9 cellular contexts compared by ENCODE assay signal in genomic region chr1:155307247-155307740, GRCh38. TPM values are rescaled to one million over a fixed set of nuclear protein-coding genes. Genes with fewer than 3 reads are reported as not detected.
DNase-seq lines count a peak whose midpoint lies in the region; ATAC-seq, FAIRE-seq and TF ChIP-seq lines count a peak whose summit lies in the region.
"Had no signal": no experiment of that assay in that cellular context is flagged by ENCODE, and none has a peak within 500 bp of the region (broad histone marks: within the 10 kb centered on the region; RNA-seq: fewer than 3 reads in every experiment).

No MANE protein-coding gene starts in this region.

- H3K4me1 Mint-ChIP-seq in stimulated activated naive B cell treated with anti-CD40 and anti-IgM and Interleukin-4, amounts not matched to agents 10 μg/mL and 1 μg/mL and 100 μg/mL, for 72 hours = peaks cover 17 to 27% of the 10 kb centered on the region in 2 donors

- peak overlapping the region in 1 of 2 donors; percentile 94 for H3K4me3 Mint-ChIP-seq in stimulated activated naive B cell treated with anti-CD40 and anti-IgM and Interleukin-4, amounts not matched to agents 10 μg/mL and 1 μg/mL and 100 μg/mL, for 72 hours

- peak overlapping the region; percentile 47 for H3K27ac Mint-ChIP-seq in stimulated activated naive B cell treated with anti-CD40 and anti-IgM and Interleukin-4, amounts not matched to agents 10 μg/mL and 1 μg/mL and 100 μg/mL, for 72 hours

- H3K36me3 Mint-ChIP-seq in stimulated activated naive B cell treated with anti-CD40 and anti-IgM and Interleukin-4, amounts not matched to agents 10 μg/mL and 1 μg/mL and 100 μg/mL, for 72 hours = peaks cover 22 to 27% of the 10 kb centered on the region in 2 donors

- H3K9me3 Mint-ChIP-seq in stimulated activated naive B cell treated with anti-CD40 and anti-IgM and Interleukin-4, amounts not matched to agents 10 μg/mL and 1 μg/mL and 100 μg/mL, for 72 hours = no peaks in the 10 kb centered on the region

- peak; percentile 52 for DNase-seq in AG10803 (ENCODE audit: low read depth)
- no peak for DNase-seq in GM13977 (ENCODE audit: low spot score)
- peak; percentile 64 for DNase-seq in RPMI7951 (ENCODE audit: low read depth)
- no peak for DNase-seq in epithelial cell of proximal tubule (ENCODE audit: low read depth)
- no peak for DNase-seq in stimulated activated naive B cell treated with anti-CD40 and anti-IgM and Interleukin-4, amounts not matched to agents 10 μg/mL and 1 μg/mL and 100 μg/mL, for 72 hours
- DNase-seq in GM12892 (ENCODE audit: insufficient read length) = no peak
- no peak for DNase-seq in ecto neural progenitor cell (ENCODE audit: low spot score)

- TF ChIP-seq CTCF in AG10803 (conservative IDR thresholded peaks at IDR 0.05; ENCODE audit: low read length) = peak; percentile 51
- TF ChIP-seq CTCF in GM13977 (IDR thresholded peaks at IDR 0.05; ENCODE audit: extremely low read depth, insufficient read depth, missing control alignments) = peak; percentile 33
- TF ChIP-seq CTCF in epithelial cell of proximal tubule (conservative IDR thresholded peaks at IDR 0.05; ENCODE audit: low read depth, low read length) = peak; percentile 57

- no peak overlapping the region for H3K4me3 ChIP-seq in AG10803 (ENCODE audit: low read length)
- no peak overlapping the region for H3K4me3 ChIP-seq in epithelial cell of proximal tubule (ENCODE audit: low read depth, low read length)

- H3K27me3 Mint-ChIP-seq in stimulated activated naive B cell treated with anti-CD40 and anti-IgM and Interleukin-4, amounts not matched to agents 10 μg/mL and 1 μg/mL and 100 μg/mL, for 72 hours = no peaks in the 10 kb centered on the region

- in situ Hi-C loops in GM13977 (cut with MboI; ENCODE audit: low pct_unique_long_range_greater_than_20kb, low sequenced_read_pairs, unreplicated experiment) = no loop called here

- ATAC-seq in stimulated activated naive B cell treated with anti-CD40 and anti-IgM and Interleukin-4, amounts not matched to agents 10 μg/mL and 1 μg/mL and 100 μg/mL, for 72 hours (replicated peaks) = no peak
- no peak for ATAC-seq in HG03139 (IDR thresholded peaks at IDR 0.05; ENCODE audit: unreplicated experiment)

- TF ChIP-seq POLR2A in GM12892 (IDR thresholded peaks at IDR 0.05; ENCODE audit: low read depth, low read length) = no peak

- no peak for FAIRE-seq in GM12892 (lab: Jason Lieb, UNC)

RNA-seq across cellular contexts. Expression of gene FDPS, which starts 1.4 kb away (rescaled TPM):
- 148 and 166 TPM in 2 replicates for total RNA-seq in RPMI7951 (2014; rRNA removed; shearing (Covaris generic))
- 248 and 580 TPM in 2 replicates for total RNA-seq in epithelial cell of proximal tubule
- polyA plus RNA-seq in GM12892 (2012; ENCODE audit: missing spikeins) = 419 TPM

RNA-seq across cellular contexts. Expression of gene PKLR, which starts 6.1 kb away (rescaled TPM):
- total RNA-seq in RPMI7951 (2014; rRNA removed; shearing (Covaris generic)) = not detected in 2 replicates
- not detected in 2 replicates for total RNA-seq in epithelial cell of proximal tubule
- not detected for polyA plus RNA-seq in GM12892 (2012; ENCODE audit: missing spikeins)
- total RNA-seq: mononuclear cell had no signal

RNA-seq across cellular contexts. Expression of gene RUSC1, which starts 13.4 kb away (rescaled TPM):
- total RNA-seq in RPMI7951 (2014; rRNA removed; shearing (Covaris generic)) = 25.1 and 26.2 TPM in 2 replicates
- 53.2 and 64.8 TPM in 2 replicates for total RNA-seq in epithelial cell of proximal tubule
- polyA plus RNA-seq in GM12892 (2012; ENCODE audit: missing spikeins) = 5.9 TPM

RNA-seq across cellular contexts. Expression of gene HCN3, which starts 30.0 kb away (rescaled TPM):
- total RNA-seq in RPMI7951 (2014; rRNA removed; shearing (Covaris generic)) = 0.36 and 0.59 TPM in 2 replicates
- total RNA-seq in epithelial cell of proximal tubule = 0.72 and 8.1 TPM in 2 replicates
- 1.1 TPM for polyA plus RNA-seq in GM12892 (2012; ENCODE audit: missing spikeins)

RNA-seq across cellular contexts. Expression of gene CLK2, which starts 34.0 kb away (rescaled TPM):
- total RNA-seq in RPMI7951 (2014; rRNA removed; shearing (Covaris generic)) = 13.1 and 20.8 TPM in 2 replicates
- 20.7 and 43.7 TPM in 2 replicates for total RNA-seq in epithelial cell of proximal tubule
- polyA plus RNA-seq in GM12892 (2012; ENCODE audit: missing spikeins) = 54.9 TPM

Comparison
In these comparisons a context has a peak if more than half of its experiments do, and no peak if none do; other contexts are left out.
1. DNase-seq: peak in AG10803 (single experiment) and RPMI7951 (single experiment); none in GM13977 (single experiment), epithelial cell of proximal tubule (single experiment), stimulated activated naive B cell treated with anti-CD40 and anti-IgM and Interleukin-4, amounts not matched to agents 10 μg/mL and 1 μg/mL and 100 μg/mL, for 72 hours (single experiment), GM12892 (single experiment) and ecto neural progenitor cell (single experiment).
2. Peak in every context shown above with its lines, with median percentiles within 50 percentile points of each other: CTCF ChIP-seq.